ENCODE assay signal across 23 cellular contexts in genomic region chr11:3077174-3077839, GRCh38. TPM values are rescaled to one million over a fixed set of nuclear protein-coding genes. Genes with fewer than 3 reads are reported as not detected.
A peak's percentile ranks its signal among the peaks of the same experiment; 100 is the strongest.
DNase-seq lines count a peak whose midpoint lies in the region; ATAC-seq and TF ChIP-seq lines count a peak whose summit lies in the region.
"Had no signal": no experiment of that assay in that cellular context is flagged by ENCODE, and none has a peak within 500 bp of the region (broad histone marks: within the 10 kb centered on the region; RNA-seq: fewer than 3 reads in every experiment).

No MANE protein-coding gene starts in this region.

- H3K27ac ChIP-seq in Panc1 (ENCODE audit: low read length) (no peak overlapping the region), hepatocyte (no peak overlapping the region), mesenchymal stem cell (ENCODE audit: low read length, poor library complexity, severe bottlenecking) (peak overlapping the region; percentile 9)
- H3K27ac ChIP-seq: BLaER1 treated with 17β-estradiol and CSF1 and Interleukin-3, amounts not matched to agents 10 nM and 100 nM; GM23248; KMS-11 had no signal

- H3K23ac ChIP-seq in mesenchymal stem cell (ENCODE audit: low read length in 2 of 2), result no peak overlapping the region

- H2BK12ac ChIP-seq in mesenchymal stem cell (ENCODE audit: low read length in 2 of 2), result no peak overlapping the region

- no peak overlapping the region for H2BK15ac ChIP-seq in mesenchymal stem cell (ENCODE audit: low read depth, poor library complexity, severe bottlenecking)

- H3K27me3 ChIP-seq in Panc1 (ENCODE audit: control insufficient read depth, insufficient read depth, low read length) (no peaks in the 10 kb centered on the region), hepatocyte (no peaks in the 10 kb centered on the region), mesenchymal stem cell (ENCODE audit: control insufficient read depth in 1 of 2, insufficient read depth in 1 of 2, low read length in 2 of 2) (no peaks in the 10 kb centered on the region)
- H3K27me3 ChIP-seq: BLaER1 treated with 17β-estradiol and CSF1 and Interleukin-3, amounts not matched to agents 10 nM and 100 nM had no signal

- H4K91ac ChIP-seq in mesenchymal stem cell (ENCODE audit: low read length), result no peak overlapping the region

- in situ Hi-C loops in Panc1 (cut with HindIII; ENCODE audit: low pct_unique_long_range_greater_than_20kb, low sequenced_read_pairs) (no loop called here), ACHN (cut with HindIII; ENCODE audit: low pct_ligation_motif_present, low pct_unique_long_range_greater_than_20kb, low sequenced_read_pairs) (no loop called here)

- H3K4me2 ChIP-seq in hepatocyte (no peak overlapping the region), mesenchymal stem cell (ENCODE audit: low read length, poor library complexity, severe bottlenecking) (no peak overlapping the region)
- H3K4me2 ChIP-seq: BLaER1 treated with 17β-estradiol and CSF1 and Interleukin-3, amounts not matched to agents 10 nM and 100 nM; KMS-11 had no signal

- no peak overlapping the region for H3K4me3 ChIP-seq in Panc1 (ENCODE audit: low read depth in 2 of 2, low read length in 2 of 2)
- H3K4me3 ChIP-seq in hepatocyte, result no peak overlapping the region
- H3K4me3 ChIP-seq in mesenchymal stem cell (ENCODE audit: insufficient read depth in 1 of 2, low read depth in 1 of 2, low read length in 2 of 2), result no peak overlapping the region
- H3K4me3 ChIP-seq: BLaER1 treated with 17β-estradiol and CSF1 and Interleukin-3, amounts not matched to agents 10 nM and 100 nM; GM12878; GM23248 had no signal

- DNase-seq in Panc1 (ENCODE audit: low read depth, low spot score) (no peak), hepatocyte (ENCODE audit: low spot score) (peak; percentile 40), mesenchymal stem cell (no peak), renal cortical epithelial cell (ENCODE audit: low read depth) (peak; percentile 74), cortex of kidney (lab: John Stamatoyannopoulos, UW) (no peak), ACHN (no peak)
- DNase-seq: Calu3; CD8-positive, alpha-beta T cell; GM23248; MV-4-11; NCI-H1417; NCI-H187; NCI-H2107; NCI-H2227 treated with DMSO at 0.1 percent for 48 hours; NCI-H524; NCI-H82; OCI-M1; SIG-M5 had no signal

- no peak overlapping the region for H2BK5ac ChIP-seq in mesenchymal stem cell (ENCODE audit: low read depth, low read length, poor library complexity, severe bottlenecking)

- ATAC-seq in Panc1 (0 out of 2 replicates have a peak, but pooled peaks have one; percentile 26), HG03045 (IDR thresholded peaks at IDR 0.05; ENCODE audit: unreplicated experiment) (no peak)
- ATAC-seq: CD8-positive, alpha-beta T cell; GM12878; HCT116 had no signal

- no peak overlapping the region for H3K14ac ChIP-seq in mesenchymal stem cell (ENCODE audit: low read length in 2 of 2)

- BruUV-seq in Panc1 (replicated peaks; lab: Mats Ljungman, UMichigan), result no TSS peak

- peak overlapping the region; percentile 57 for H4K8ac ChIP-seq in mesenchymal stem cell (ENCODE audit: low read length)

- CTCF ChIA-PET in Panc1 (lab: Charles Lee), result no interaction called here

- WGBS in hepatocyte (ENCODE audit: low lambda C conversion rate, missing lambda C conversion rate), result 62% methylated on average over 11 of the region's 11 CpGs
- WGBS in mesenchymal stem cell, result 93% methylated on average over 11 of the region's 11 CpGs

- intact Hi-C loops in Panc1 (cut with micrococcal nuclease; ENCODE audit: unreplicated experiment), result no loop called here

- no peaks in the 10 kb centered on the region for H3K4me1 ChIP-seq in Panc1 (ENCODE audit: control insufficient read depth, insufficient read depth, low read length)
- peaks cover 3% of the 10 kb centered on the region for H3K4me1 ChIP-seq in hepatocyte (ENCODE audit: insufficient read depth)
- peaks cover 24% of the 10 kb centered on the region for H3K4me1 ChIP-seq in mesenchymal stem cell (ENCODE audit: control insufficient read depth, insufficient read depth, low read depth, low read length)

- no peak for TF ChIP-seq CTCF in Panc1 (IDR thresholded peaks at IDR 0.05)
- no peak for TF ChIP-seq CTCF in hepatocyte (IDR thresholded peaks at IDR 0.05; ENCODE audit: poor library complexity)

- no peaks in the 10 kb centered on the region for H3K9me3 ChIP-seq in Panc1 (ENCODE audit: control insufficient read depth, insufficient read depth, low read depth, low read length)
- H3K9me3 ChIP-seq in hepatocyte (ENCODE audit: low read depth), result no peaks in the 10 kb centered on the region
- no peaks in the 10 kb centered on the region for H3K9me3 ChIP-seq in mesenchymal stem cell (ENCODE audit: control insufficient read depth, low read length)
- H3K9me3 ChIP-seq: BLaER1 treated with 17β-estradiol and CSF1 and Interleukin-3, amounts not matched to agents 10 nM and 100 nM had no signal

- H4K20me1 ChIP-seq in hepatocyte (ENCODE audit: insufficient read depth, poor library complexity, severe bottlenecking), result no peaks in the 10 kb centered on the region
- H4K20me1 ChIP-seq: BLaER1 treated with 17β-estradiol and CSF1 and Interleukin-3, amounts not matched to agents 10 nM and 100 nM had no signal

- no peak overlapping the region for H2BK120ac ChIP-seq in mesenchymal stem cell (ENCODE audit: low read depth, low read length)

- H3K79me1 ChIP-seq in mesenchymal stem cell (replicated peaks; ENCODE audit: low read length, poor library complexity, severe bottlenecking), result no peaks in the 10 kb centered on the region

- H3K4ac ChIP-seq in mesenchymal stem cell (ENCODE audit: low read depth in 1 of 2, low read length in 2 of 2), result no peak overlapping the region

- no peak overlapping the region for H2AFZ ChIP-seq in hepatocyte
- H2AFZ ChIP-seq in mesenchymal stem cell (ENCODE audit: low read depth, low read length), result no peak overlapping the region
- H2AFZ ChIP-seq: GM23248 had no signal

- no peaks in the 10 kb centered on the region for H3K79me2 ChIP-seq in hepatocyte

- no peaks in the 10 kb centered on the region for H3K36me3 ChIP-seq in Panc1 (ENCODE audit: control insufficient read depth, insufficient read depth, low read length)
- no peaks in the 10 kb centered on the region for H3K36me3 ChIP-seq in hepatocyte (replicated peaks; ENCODE audit: insufficient read depth, low read depth)
- H3K36me3 ChIP-seq in mesenchymal stem cell (ENCODE audit: control insufficient read depth in 1 of 2, insufficient read depth in 2 of 2, low read depth in 1 of 2, low read length in 2 of 2), result no peaks in the 10 kb centered on the region
- H3K36me3 ChIP-seq: BLaER1 treated with 17β-estradiol and CSF1 and Interleukin-3, amounts not matched to agents 10 nM and 100 nM had no signal

- H3K9me2 ChIP-seq in hepatocyte (replicated peaks; ENCODE audit: insufficient read depth), result no peaks in the 10 kb centered on the region

- H2AK5ac ChIP-seq in mesenchymal stem cell (ENCODE audit: low read length, severe bottlenecking), result peak overlapping the region; percentile 64

- POLR2A ChIA-PET in Panc1 (lab: Charles Lee), result interaction anchor here (0.6 kb wide), 1 partner anchor 159 kb away, joined by 3 read pairs; no protein-coding TSS in a partner anchor

- no peak overlapping the region for H3K18ac ChIP-seq in mesenchymal stem cell (ENCODE audit: low read depth in 1 of 2, low read length in 2 of 2)

- no peak overlapping the region for H3K9ac ChIP-seq in mesenchymal stem cell (ENCODE audit: low read length)
- H3K9ac ChIP-seq: BLaER1 treated with 17β-estradiol and CSF1 and Interleukin-3, amounts not matched to agents 10 nM and 100 nM; GM23248; KMS-11 had no signal

RNA-seq across cellular contexts. Expression of gene CARS1, which starts 20.1 kb away (rescaled TPM):
- 120 TPM for total RNA-seq in Panc1 (2021; ENCODE audit: unreplicated experiment)
- polyA plus RNA-seq in Panc1 (2012; ENCODE audit: insufficient read length), result 264 TPM
- total RNA-seq in hepatocyte, result 35.5 and 44.1 TPM in 2 replicates
- 41.8 and 42.0 TPM in 2 replicates for polyA plus RNA-seq in hepatocyte
- polyA plus RNA-seq in mesenchymal stem cell (2013, experiment 1 of 2), result 70.6 TPM
- 69.9 TPM for polyA plus RNA-seq in mesenchymal stem cell (2013, experiment 2 of 2)
- 52.4 and 63.7 TPM in 2 replicates for total RNA-seq in renal cortical epithelial cell

Comparison
In these comparisons a context has a peak if more than half of its experiments do, and no peak if none do; other contexts are left out.
1. DNase-seq: peak in hepatocyte (single experiment) and renal cortical epithelial cell (single experiment); none in Panc1 (single experiment), mesenchymal stem cell (single experiment), cortex of kidney (single experiment) and ACHN (single experiment).